ENCODE assay signal across 8 cellular contexts in the genomic region with DNA sequence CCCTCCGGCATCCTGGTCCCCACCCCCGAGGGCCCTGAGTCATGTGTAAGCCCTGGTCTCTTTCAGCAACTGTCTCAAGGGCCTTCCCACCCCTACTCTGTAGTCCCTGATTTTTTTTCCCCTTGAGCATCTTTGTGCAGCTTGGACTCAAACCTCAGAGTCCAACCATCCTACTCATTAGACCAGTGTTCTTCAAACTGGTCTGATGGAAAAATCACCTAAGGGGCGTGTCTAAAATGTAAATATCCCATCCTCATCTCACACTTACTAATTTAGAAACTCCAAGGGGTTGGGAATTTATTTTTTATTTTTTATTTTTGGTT. TPM values are rescaled to one million over a fixed set of nuclear protein-coding genes. Genes with fewer than 3 reads are reported as not detected.
A peak's percentile ranks its signal among the peaks of the same experiment; 100 is the strongest.
DNase-seq lines count a peak whose midpoint lies in the region; ATAC-seq and TF ChIP-seq lines count a peak whose summit lies in the region.

No MANE protein-coding gene starts in this region.

- H3K9me3 ChIP-seq in left lung (no peaks in the 10 kb centered on the region), thymus (ENCODE audit: control insufficient read depth) (no peaks in the 10 kb centered on the region)

- H3K9me3 Mint-ChIP-seq in stimulated activated naive CD8-positive, alpha-beta T cell treated with anti-CD3 and anti-CD28 coated beads, Interleukin-15, Interleukin-2, amounts not matched to agents 100 ng/mL and 50 ng/mL, for 24 hours: no peaks in the 10 kb centered on the region
- H3K9me3 Mint-ChIP-seq in activated naive CD4-positive, alpha-beta T cell treated with anti-CD3 and anti-CD28 coated beads, Interleukin-2, amount 50 U/mL, for 24 hours: no peaks in the 10 kb centered on the region

- DNase-seq in stimulated activated naive CD8-positive, alpha-beta T cell treated with anti-CD3 and anti-CD28 coated beads, Interleukin-15, Interleukin-2, amounts not matched to agents 100 U/mL and 50 U/mL, for 24 hours: no peak
- no peak for DNase-seq in left lung
- no peak for DNase-seq in SIG-M5 treated with dmso at 0.1 percent for 504 hours (lab: John Stamatoyannopoulos, UW; ENCODE audit: unreplicated experiment)
- DNase-seq in Kasumi-1 (lab: John Stamatoyannopoulos, UW): no peak

- H3K4me3 ChIP-seq in left lung (peak overlapping the region; percentile 57 to 75), thymus (ENCODE audit: low read length) (peak overlapping the region; percentile 78)

- intact Hi-C loops in left lung (cut with DNase I): no loop called here

- H3K27ac Mint-ChIP-seq in stimulated activated naive CD8-positive, alpha-beta T cell treated with anti-CD3 and anti-CD28 coated beads, Interleukin-15, Interleukin-2, amounts not matched to agents 100 ng/mL and 50 ng/mL, for 24 hours: peak overlapping the region; percentile 90
- peak overlapping the region; percentile 98 for H3K27ac Mint-ChIP-seq in activated naive CD4-positive, alpha-beta T cell treated with anti-CD3 and anti-CD28 coated beads, Interleukin-2, amount 50 U/mL, for 24 hours

- H3K4me1 ChIP-seq in left lung: peaks cover 18 to 43% of the 10 kb centered on the region in 2 donors
- H3K4me1 ChIP-seq in thymus (ENCODE audit: control insufficient read depth, insufficient read depth, low read length): peaks cover 10% of the 10 kb centered on the region

- peak overlapping the region; percentile 89 for H3K4me3 Mint-ChIP-seq in stimulated activated naive CD8-positive, alpha-beta T cell treated with anti-CD3 and anti-CD28 coated beads, Interleukin-15, Interleukin-2, amounts not matched to agents 100 ng/mL and 50 ng/mL, for 24 hours
- H3K4me3 Mint-ChIP-seq in activated naive CD4-positive, alpha-beta T cell treated with anti-CD3 and anti-CD28 coated beads, Interleukin-2, amount 50 U/mL, for 24 hours: peak overlapping the region; percentile 93

- H3K27ac ChIP-seq in left lung (peak overlapping the region; percentile 87 to 91), thymus (ENCODE audit: low read depth) (peak overlapping the region; percentile 81)

- peaks cover 36% of the 10 kb centered on the region for H3K4me1 Mint-ChIP-seq in stimulated activated naive CD8-positive, alpha-beta T cell treated with anti-CD3 and anti-CD28 coated beads, Interleukin-15, Interleukin-2, amounts not matched to agents 100 ng/mL and 50 ng/mL, for 24 hours (ENCODE audit: low read depth)
- H3K4me1 Mint-ChIP-seq in activated naive CD4-positive, alpha-beta T cell treated with anti-CD3 and anti-CD28 coated beads, Interleukin-2, amount 50 U/mL, for 24 hours: peaks cover 44% of the 10 kb centered on the region

- H3K27me3 Mint-ChIP-seq in stimulated activated naive CD8-positive, alpha-beta T cell treated with anti-CD3 and anti-CD28 coated beads, Interleukin-15, Interleukin-2, amounts not matched to agents 100 ng/mL and 50 ng/mL, for 24 hours: no peaks in the 10 kb centered on the region
- H3K27me3 Mint-ChIP-seq in activated naive CD4-positive, alpha-beta T cell treated with anti-CD3 and anti-CD28 coated beads, Interleukin-2, amount 50 U/mL, for 24 hours: no peaks in the 10 kb centered on the region

- TF ChIP-seq CTCF in left lung (IDR thresholded peaks at IDR 0.05): no peak

- WGBS in thymus: 12% methylated on average over 3 of the region's 3 CpGs

- H3K36me3 Mint-ChIP-seq in stimulated activated naive CD8-positive, alpha-beta T cell treated with anti-CD3 and anti-CD28 coated beads, Interleukin-15, Interleukin-2, amounts not matched to agents 100 ng/mL and 50 ng/mL, for 24 hours (ENCODE audit: low read depth): peaks cover 4% of the 10 kb centered on the region
- no peaks in the 10 kb centered on the region for H3K36me3 Mint-ChIP-seq in activated naive CD4-positive, alpha-beta T cell treated with anti-CD3 and anti-CD28 coated beads, Interleukin-2, amount 50 U/mL, for 24 hours

- H3K36me3 ChIP-seq in left lung (peaks cover 0 to 24% of the 10 kb centered on the region in 2 donors), thymus (ENCODE audit: control insufficient read depth, insufficient read depth) (peaks cover 19% of the 10 kb centered on the region)

- H3K27me3 ChIP-seq in left lung (no peaks in the 10 kb centered on the region), thymus (ENCODE audit: control insufficient read depth, insufficient read depth) (no peaks in the 10 kb centered on the region)

- no peak for ATAC-seq in stimulated activated naive CD8-positive, alpha-beta T cell treated with anti-CD3 and anti-CD28 coated beads, Interleukin-15, Interleukin-2, amounts not matched to agents 100 U/mL and 50 U/mL, for 24 hours
- no peak for ATAC-seq in left lung
- ATAC-seq in GM21367 (IDR thresholded peaks at IDR 0.05; ENCODE audit: unreplicated experiment): no peak

RNA-seq across cellular contexts. Expression of gene G6PC3, which starts 0.6 kb away (rescaled TPM):
- total RNA-seq in left lung: 10 to 100 TPM; 47.4 to 62.6 TPM
- 30.2 TPM for polyA plus RNA-seq in thymus

RNA-seq across cellular contexts. Expression of gene LSM12, which starts 4.7 kb away (rescaled TPM):
- total RNA-seq in left lung: 10 to 100 TPM; 47.6 to 53.2 TPM
- 31.3 TPM for polyA plus RNA-seq in thymus

RNA-seq across cellular contexts. Expression of gene HDAC5, which starts 52.3 kb away (rescaled TPM):
- 10 to 100 TPM; 28.0 to 43.5 TPM for total RNA-seq in left lung
- polyA plus RNA-seq in thymus: 34.4 TPM

RNA-seq across cellular contexts. Expression of gene TMEM101, which starts 56.4 kb away (rescaled TPM):
- total RNA-seq in left lung: 10 to 100 TPM; 29.7 to 35.0 TPM
- 23.8 TPM for polyA plus RNA-seq in thymus
